In genomic region chr14:100416081-100416480, GRCh38 we compare ENCODE assay signal across 21 cellular contexts.
"Had no signal": no experiment of that assay in that cellular context is flagged by ENCODE, and none has a peak within 500 bp of the region (broad histone marks: within the 10 kb centered on the region; RNA-seq: fewer than 3 reads in every experiment).

No MANE protein-coding gene starts in this region.

- H3K36me3 Mint-ChIP-seq: stimulated activated effector memory CD8-positive, alpha-beta T cell treated with anti-CD3 and anti-CD28 coated beads, Interleukin-12 subunit alpha, Interleukin-12 subunit beta, amount 100 ng/mL, for 72 hours had no signal

- H3K9me3 Mint-ChIP-seq: activated B cell treated with CpG ODN at 0.5 μM for 24 hours; activated T-cell treated with anti-CD3 and anti-CD28 coated beads, Interleukin-2, amount 50 U/mL, for 72 hours; endodermal cell; neural progenitor cell; stimulated activated effector memory CD8-positive, alpha-beta T cell treated with anti-CD3 and anti-CD28 coated beads, Interleukin-12 subunit alpha, Interleukin-12 subunit beta, amount 100 ng/mL, for 72 hours; type B pancreatic cell had no signal

- H3K27me3 ChIP-seq: esophagus squamous epithelium, gastroesophageal sphincter, neural progenitor cell, ovary, right atrium auricular region, vagina had no signal

- H3K27me3 Mint-ChIP-seq: activated B cell treated with CpG ODN at 0.5 μM for 24 hours; naive thymus-derived CD4-positive, alpha-beta T cell; type B pancreatic cell had no signal

- H3K4me3 Mint-ChIP-seq: activated B cell treated with CpG ODN at 0.5 μM for 24 hours; activated naive CD4-positive, alpha-beta T cell treated with anti-CD3 and anti-CD28 coated beads for 36 hours; activated T-cell treated with anti-CD3 and anti-CD28 coated beads, Interleukin-2, amount 50 U/mL, for 72 hours; endodermal cell; naive thymus-derived CD4-positive, alpha-beta T cell; neural progenitor cell; stimulated activated effector memory CD8-positive, alpha-beta T cell treated with anti-CD3 and anti-CD28 coated beads, Interleukin-12 subunit alpha, Interleukin-12 subunit beta, amount 100 ng/mL, for 72 hours; type B pancreatic cell had no signal

- ATAC-seq: activated T-cell treated with anti-CD3 and anti-CD28 coated beads, Interleukin-2, amount 50 U/mL, for 72 hours; gastroesophageal sphincter; naive thymus-derived CD4-positive, alpha-beta T cell; psoas muscle; stimulated activated effector memory CD8-positive, alpha-beta T cell treated with anti-CD3 and anti-CD28 coated beads, Interleukin-12 subunit alpha, Interleukin-12 subunit beta, amount 100 ng/mL, for 72 hours had no signal

- H3K9me3 ChIP-seq: esophagus squamous epithelium, gastroesophageal sphincter, ovary, psoas muscle, right atrium auricular region, vagina had no signal

- DNase-seq: activated B cell treated with CpG ODN at 0.5 μM for 24 hours; activated CD4-positive, alpha-beta T cell treated with anti-CD3 and anti-CD28 coated beads for 4 hours; activated CD4-positive, alpha-beta T cell treated with anti-CD3 and anti-CD28 coated beads, Interleukin-2, amount 50 U/mL, for 48 hours; activated effector memory CD4-positive, alpha-beta T cell treated with Interleukin-2 at 50 U/mL for 16 hours; activated naive CD4-positive, alpha-beta T cell treated with anti-CD3 and anti-CD28 coated beads for 36 hours; activated T-cell treated with anti-CD3 and anti-CD28 coated beads, Interleukin-2, amount 50 U/mL, for 72 hours; amygdala; cortex of kidney; endodermal cell; esophagus squamous epithelium; left cardiac atrium; naive thymus-derived CD4-positive, alpha-beta T cell; ovary; psoas muscle; stimulated activated CD4-positive, alpha-beta T cell treated with anti-CD3 and anti-CD28 coated beads, Interleukin-1b, Interleukin-23, amount 100 ng/mL, for 48 hours had no signal

- H3K4me1 ChIP-seq: neural progenitor cell, psoas muscle, right atrium auricular region had no signal

- H3K27ac ChIP-seq: esophagus squamous epithelium, gastroesophageal sphincter, neural progenitor cell, ovary, psoas muscle, right atrium auricular region, vagina had no signal

- H3K36me3 ChIP-seq: esophagus squamous epithelium, gastroesophageal sphincter, neural progenitor cell, ovary, right atrium auricular region, vagina had no signal

- H3K4me1 Mint-ChIP-seq: activated B cell treated with CpG ODN at 0.5 μM for 24 hours had no signal

- H2AFZ ChIP-seq: neural progenitor cell had no signal

- H3K9ac ChIP-seq: neural progenitor cell had no signal

- H3K4me2 ChIP-seq: neural progenitor cell had no signal

- H3K27ac Mint-ChIP-seq: activated B cell treated with CpG ODN at 0.5 μM for 24 hours; activated naive CD4-positive, alpha-beta T cell treated with anti-CD3 and anti-CD28 coated beads for 36 hours; activated T-cell treated with anti-CD3 and anti-CD28 coated beads, Interleukin-2, amount 50 U/mL, for 72 hours; naive thymus-derived CD4-positive, alpha-beta T cell; neural progenitor cell; stimulated activated effector memory CD8-positive, alpha-beta T cell treated with anti-CD3 and anti-CD28 coated beads, Interleukin-12 subunit alpha, Interleukin-12 subunit beta, amount 100 ng/mL, for 72 hours; type B pancreatic cell had no signal

- H3K4me3 ChIP-seq: esophagus squamous epithelium, gastroesophageal sphincter, neural progenitor cell, ovary, psoas muscle, right atrium auricular region, vagina had no signal
